ENCODE assay signal across 8 cellular contexts in genomic region chr9:128191406-128192046, GRCh38. TPM values are rescaled to one million over a fixed set of nuclear protein-coding genes. Genes with fewer than 3 reads are reported as not detected.
A peak's percentile ranks its signal among the peaks of the same experiment; 100 is the strongest.
DNase-seq lines count a peak whose midpoint lies in the region; ATAC-seq, FAIRE-seq and TF ChIP-seq lines count a peak whose summit lies in the region.

Gene CIZ1, minus strand, starts transcription at chr9:128191572. Its CDS starts 715 bp downstream, at chr9:128190857.

- in situ Hi-C loops in SK-MEL-5 (cut with HindIII; ENCODE audit: low pct_unique_long_range_greater_than_20kb, low sequenced_read_pairs): no loop called here

- H3K4me3 ChIP-seq in osteoblast (ENCODE audit: insufficient read depth, low read length) (peak within 1 kb of the TSS; percentile 93), thoracic aorta (peak within 1 kb of the TSS; percentile 92)

- ATAC-seq in thoracic aorta (ENCODE audit: insufficient number of reproducible peaks, low FRiP score, low read depth): peak; percentile 87

- no peaks in the 10 kb centered on the region for H3K9me3 ChIP-seq in osteoblast (ENCODE audit: low read depth, low read length)
- no peaks in the 10 kb centered on the region for H3K9me3 ChIP-seq in thoracic aorta

- H2AFZ ChIP-seq in osteoblast (ENCODE audit: low read length): peak within 1 kb of the TSS; percentile 84

- peak; percentile 53 for TF ChIP-seq CTCF in D721Med (IDR thresholded peaks at IDR 0.05; ENCODE audit: insufficient read depth, missing control alignments)
- TF ChIP-seq CTCF in GM20000 (IDR thresholded peaks at IDR 0.05; ENCODE audit: extremely low read depth, missing control alignments): peak; percentile 95
- peak; percentile 52 for TF ChIP-seq CTCF in osteoblast (IDR thresholded peaks at IDR 0.05; ENCODE audit: extremely low read depth, low read depth, low read length)
- TF ChIP-seq CTCF in thoracic aorta (IDR thresholded peaks at IDR 0.05): peak; percentile 67

- peaks cover 3% of the 10 kb centered on the region for H4K20me1 ChIP-seq in osteoblast (ENCODE audit: insufficient read depth, low read length)

- peak; percentile 79 for DNase-seq in D721Med (ENCODE audit: insufficient read length, low spot score)
- DNase-seq in GM20000 (ENCODE audit: low spot score): peak; percentile 98
- peak; percentile 95 for DNase-seq in HuH-7 (ENCODE audit: low spot score)
- DNase-seq in SK-MEL-5 (ENCODE audit: low read depth, low spot score): peak; percentile 67
- DNase-seq in activated naive CD4-positive, alpha-beta T cell treated with Interleukin-2 at 50 U/mL for 16 hours: peak; percentile 76
- peak; percentile 87 for DNase-seq in germinal center (ENCODE audit: low spot score)
- peak; percentile 100 for DNase-seq in osteoblast (ENCODE audit: insufficient read length, low spot score, missing footprints)
- DNase-seq in thoracic aorta (ENCODE audit: low spot score): no peak

- H3K27me3 ChIP-seq in osteoblast (ENCODE audit: insufficient read depth, low read length): no peaks in the 10 kb centered on the region
- H3K27me3 ChIP-seq in thoracic aorta (replicated peaks; ENCODE audit: insufficient read depth): no peaks in the 10 kb centered on the region

- peaks cover 9% of the 10 kb centered on the region for H3K4me1 ChIP-seq in osteoblast (ENCODE audit: insufficient read depth, low read length)
- peaks cover 11 to 14% of the 10 kb centered on the region in 2 donors for H3K4me1 ChIP-seq in thoracic aorta (ENCODE audit: control insufficient read depth in 1 of 2, low read depth in 2 of 2)

- H3K36me3 ChIP-seq in osteoblast (ENCODE audit: insufficient read depth, low read length): peaks cover 26% of the 10 kb centered on the region
- peaks cover 10% of the 10 kb centered on the region for H3K36me3 ChIP-seq in thoracic aorta

- H3K27ac ChIP-seq in osteoblast (ENCODE audit: low read depth, low read length): peak within 1 kb of the TSS; percentile 56
- peak within 1 kb of the TSS; percentile 89 to 92 for H3K27ac ChIP-seq in thoracic aorta

- peaks cover 32% of the 10 kb centered on the region for H3K79me2 ChIP-seq in osteoblast (ENCODE audit: insufficient read depth, low read length)

- peak within 1 kb of the TSS; percentile 85 for H3K4me2 ChIP-seq in osteoblast (ENCODE audit: insufficient read depth, low read length)

- FAIRE-seq in D721Med (lab: Jason Lieb, UNC): no peak

RNA-seq across cellular contexts. Expression of gene CIZ1, which starts in this region (rescaled TPM):
- total RNA-seq in SK-MEL-5 (2014; rRNA removed; shearing (Covaris generic)): 19.8 and 24.9 TPM in 2 replicates
- polyA plus RNA-seq in SK-MEL-5 (2015; cell fraction: cytosol; rRNA removed): 90.0 and 122 TPM in 2 replicates
- polyA plus RNA-seq in SK-MEL-5 (2015; cell fraction: nucleus; rRNA removed): 143 and 175 TPM in 2 replicates
- total RNA-seq in osteoblast (33.7 and 40.1 TPM in 2 replicates), thoracic aorta (10 to 100 TPM; 68.0 to 86.0 TPM)
